ENCODE assay signal across 8 cellular contexts in genomic region chr1:23369335-23370013, GRCh38. TPM values are rescaled to one million over a fixed set of nuclear protein-coding genes. Genes with fewer than 3 reads are reported as not detected.
DNase-seq lines count a peak whose midpoint lies in the region; ATAC-seq and TF ChIP-seq lines count a peak whose summit lies in the region.

ZNF436 (minus strand) TSS chr1:23369836; CDS start chr1:23368005, 1,831 bp downstream.

- peaks cover 0 to 1% of the 10 kb centered on the region in 2 experiments for H3K9me3 ChIP-seq in CD4-positive, CD25-positive, alpha-beta regulatory T cell (ENCODE audit: control insufficient read depth in 2 of 2, low read length in 2 of 2)
- no peaks in the 10 kb centered on the region for H3K9me3 ChIP-seq in naive thymus-derived CD4-positive, alpha-beta T cell (ENCODE audit: control insufficient read depth in 2 of 3, low read length in 3 of 3)
- H3K9me3 ChIP-seq in tibial artery: peaks cover 0 to 8% (median 0%) of the 10 kb centered on the region in 3 donors

- DNase-seq in CD4-positive, CD25-positive, alpha-beta regulatory T cell: peak in 2 of 3 donors; percentile 34 to 37
- DNase-seq in OCI-M1 (lab: John Stamatoyannopoulos, UW) (peak; percentile 93), fibroblast of the conjunctiva (ENCODE audit: low read depth) (peak; percentile 80), tibial artery (peak; percentile 86 to 91)
- DNase-seq in activated gamma-delta T cell treated with anti-CD3 and anti-CD28 coated beads, Interleukin-2, amount 50 U/mL, for 16 hours (ENCODE audit: low read depth): peak; percentile 8
- DNase-seq in naive thymus-derived CD4-positive, alpha-beta T cell: peak; percentile 18 to 68 (median 48)

- peaks cover 22% of the 10 kb centered on the region for H3K4me1 ChIP-seq in CD4-positive, CD25-positive, alpha-beta regulatory T cell (ENCODE audit: control insufficient read depth, insufficient read depth, low read length, poor library complexity, severe bottlenecking)
- peaks cover 6 to 8% of the 10 kb centered on the region in 2 donors for H3K4me1 ChIP-seq in naive thymus-derived CD4-positive, alpha-beta T cell (ENCODE audit: control insufficient read depth in 2 of 2, insufficient read depth in 2 of 2, low read length in 2 of 2)
- H3K4me1 ChIP-seq in tibial artery: peaks cover 0 to 47% (median 39%) of the 10 kb centered on the region in 4 donors

- intact Hi-C loops in naive thymus-derived CD4-positive, alpha-beta T cell (cut with micrococcal nuclease): loop anchor here (1.0 to 10.0 kb wide), 11 partner anchors 35 to 1587 kb away; partner anchors contain the start of genes E2F2 (in 2 of the 2), ELOA (in 1 of the 2), LUZP1 (in 1 of the 2) and RPL11 (in 1 of the 2)
- intact Hi-C loops in tibial artery (cut with DNase I; ENCODE audit: low total_unique reads): loop anchor here (2.0 to 10.0 kb wide), 2 partner anchors 25 to 165 kb away; partner anchors contain the start of genes E2F2 and HNRNPR

- TF ChIP-seq CTCF in tibial artery (IDR thresholded peaks at IDR 0.05): no peak

- H3K27me3 Mint-ChIP-seq in CD4-positive, CD25-positive, alpha-beta regulatory T cell: no peaks in the 10 kb centered on the region
- H3K27me3 Mint-ChIP-seq in IgD-negative memory B cell: no peaks in the 10 kb centered on the region
- no peaks in the 10 kb centered on the region for H3K27me3 Mint-ChIP-seq in naive thymus-derived CD4-positive, alpha-beta T cell

- H3K4me3 Mint-ChIP-seq in CD4-positive, CD25-positive, alpha-beta regulatory T cell: peak within 1 kb of the TSS; percentile 96 to 99 (median 99)
- peak within 1 kb of the TSS; percentile 94 to 100 (median 98) for H3K4me3 Mint-ChIP-seq in IgD-negative memory B cell
- peak within 1 kb of the TSS; percentile 87 to 100 (median 97) for H3K4me3 Mint-ChIP-seq in naive thymus-derived CD4-positive, alpha-beta T cell

- peak within 1 kb of the TSS; percentile 90 to 99 (median 96) for H3K27ac Mint-ChIP-seq in CD4-positive, CD25-positive, alpha-beta regulatory T cell
- H3K27ac Mint-ChIP-seq in IgD-negative memory B cell: peak within 1 kb of the TSS; percentile 86 to 98 (median 92)
- peak within 1 kb of the TSS; percentile 93 to 99 (median 97) for H3K27ac Mint-ChIP-seq in naive thymus-derived CD4-positive, alpha-beta T cell

- ATAC-seq in CD4-positive, CD25-positive, alpha-beta regulatory T cell (ENCODE audit: low read depth in 2 of 2): no peak
- no peak for ATAC-seq in naive thymus-derived CD4-positive, alpha-beta T cell
- ATAC-seq in HG03108 (IDR thresholded peaks at IDR 0.05; ENCODE audit: unreplicated experiment): no peak

- peaks cover 17 to 37% (median 19%) of the 10 kb centered on the region in 4 donors for H3K4me1 Mint-ChIP-seq in CD4-positive, CD25-positive, alpha-beta regulatory T cell
- H3K4me1 Mint-ChIP-seq in IgD-negative memory B cell: peaks cover 8 to 24% (median 19%) of the 10 kb centered on the region in 3 donors
- H3K4me1 Mint-ChIP-seq in naive thymus-derived CD4-positive, alpha-beta T cell: peaks cover 27 to 41% (median 36%) of the 10 kb centered on the region in 7 donors

- H3K27me3 ChIP-seq in CD4-positive, CD25-positive, alpha-beta regulatory T cell (ENCODE audit: control insufficient read depth, insufficient read depth, low read length): no peaks in the 10 kb centered on the region
- no peaks in the 10 kb centered on the region for H3K27me3 ChIP-seq in naive thymus-derived CD4-positive, alpha-beta T cell (ENCODE audit: control insufficient read depth in 2 of 2, insufficient read depth in 2 of 2, low read length in 2 of 2)
- H3K27me3 ChIP-seq in tibial artery: no peaks in the 10 kb centered on the region

- peak within 1 kb of the TSS; percentile 90 for H3K27ac ChIP-seq in CD4-positive, CD25-positive, alpha-beta regulatory T cell (ENCODE audit: insufficient read depth, low read length, poor library complexity, severe bottlenecking)
- H3K27ac ChIP-seq in naive thymus-derived CD4-positive, alpha-beta T cell (ENCODE audit: low read depth, low read length): peak within 1 kb of the TSS; percentile 91
- H3K27ac ChIP-seq in tibial artery: peak within 1 kb of the TSS; percentile 98 to 99

- peaks cover 14% of the 10 kb centered on the region for H3K36me3 Mint-ChIP-seq in CD4-positive, CD25-positive, alpha-beta regulatory T cell
- H3K36me3 Mint-ChIP-seq in IgD-negative memory B cell: peaks cover 3% of the 10 kb centered on the region
- peaks cover 0 to 31% (median 9%) of the 10 kb centered on the region in 5 donors for H3K36me3 Mint-ChIP-seq in naive thymus-derived CD4-positive, alpha-beta T cell

- H3K9me3 Mint-ChIP-seq in CD4-positive, CD25-positive, alpha-beta regulatory T cell: peaks cover 0 to 8% (median 0%) of the 10 kb centered on the region in 7 donors
- no peaks in the 10 kb centered on the region for H3K9me3 Mint-ChIP-seq in IgD-negative memory B cell
- H3K9me3 Mint-ChIP-seq in naive thymus-derived CD4-positive, alpha-beta T cell: peaks cover 0 to 9% (median 0%) of the 10 kb centered on the region in 11 donors

- peaks cover 4% of the 10 kb centered on the region for H3K36me3 ChIP-seq in CD4-positive, CD25-positive, alpha-beta regulatory T cell (ENCODE audit: control insufficient read depth, insufficient read depth, low read length)
- H3K36me3 ChIP-seq in naive thymus-derived CD4-positive, alpha-beta T cell (ENCODE audit: control insufficient read depth in 2 of 3, insufficient read depth in 3 of 3, low read length in 3 of 3): peaks cover 0 to 10% (median 0%) of the 10 kb centered on the region in 3 experiments
- H3K36me3 ChIP-seq in tibial artery: peaks cover 13 to 23% (median 20%) of the 10 kb centered on the region in 3 donors

- POLR2A ChIA-PET in naive thymus-derived CD4-positive, alpha-beta T cell (lab: Charles Lee): interaction anchor here (0.6 to 3.8 kb wide), 2 partner anchors 25 to 29 kb away, joined by 3 to 62 read pairs; partner anchors contain the start of gene HNRNPR

- CTCF ChIA-PET in naive thymus-derived CD4-positive, alpha-beta T cell (lab: Charles Lee): no interaction called here

- peak within 1 kb of the TSS; percentile 99 for H3K4me3 ChIP-seq in CD4-positive, CD25-positive, alpha-beta regulatory T cell (ENCODE audit: low read depth, low read length)
- peak within 1 kb of the TSS; percentile 100 for H3K4me3 ChIP-seq in naive thymus-derived CD4-positive, alpha-beta T cell (ENCODE audit: low read length)
- peak within 1 kb of the TSS; percentile 71 to 95 for H3K4me3 ChIP-seq in tibial artery

RNA-seq across cellular contexts. Expression of gene ZNF436, which starts in this region (rescaled TPM):
- 4.1 TPM for total RNA-seq in CD4-positive, CD25-positive, alpha-beta regulatory T cell
- polyA plus RNA-seq in CD4-positive, CD25-positive, alpha-beta regulatory T cell: 1 to 10 TPM; 2.1 to 5.2 (median 2.9) TPM
- polyA plus RNA-seq in IgD-negative memory B cell: 2.5 TPM
- total RNA-seq in naive thymus-derived CD4-positive, alpha-beta T cell: 10 to 100 TPM in 2 of 5 experiments, 1 to 10 TPM in 3; 4.5 to 11.7 (median 6.7) TPM
- polyA plus RNA-seq in naive thymus-derived CD4-positive, alpha-beta T cell: 1 to 10 TPM; 2.9 to 3.9 TPM

Comparison
In these comparisons a context has a peak if more than half of its experiments do, and no peak if none do; other contexts are left out.
1. DNase-seq: peak in every context shown above with its lines; median percentile 93 in OCI-M1; 88 in tibial artery; 80 in fibroblast of the conjunctiva; 48 in naive thymus-derived CD4-positive, alpha-beta T cell; 36 in CD4-positive, CD25-positive, alpha-beta regulatory T cell; 8 in activated gamma-delta T cell treated with anti-CD3 and anti-CD28 coated beads, Interleukin-2, amount 50 U/mL, for 16 hours.